Comparison of ENCODE assay signal across 14 cellular contexts in the genomic region with DNA sequence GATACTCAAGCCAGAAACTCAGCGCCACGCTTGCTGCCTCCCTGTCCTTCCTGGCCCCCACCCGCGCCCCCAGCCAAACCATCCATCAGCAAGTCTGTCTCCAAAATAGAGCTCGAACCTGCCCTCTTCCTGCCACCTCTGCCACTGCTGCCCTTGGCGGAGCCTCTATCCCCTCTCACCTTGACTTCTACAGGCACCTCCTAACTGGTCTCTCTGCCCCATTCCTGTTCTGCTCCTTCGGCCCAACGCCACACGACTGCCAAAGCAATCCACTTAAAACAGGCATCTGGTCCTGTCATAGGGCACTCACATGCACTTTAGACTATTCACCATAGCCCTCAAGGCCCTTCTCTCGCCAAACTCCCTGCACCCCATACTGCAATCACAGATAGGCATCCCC.
DNase-seq lines count a peak whose midpoint lies in the region; ATAC-seq and TF ChIP-seq lines count a peak whose summit lies in the region.
"Had no signal": no experiment of that assay in that cellular context is flagged by ENCODE, and none has a peak within 500 bp of the region (broad histone marks: within the 10 kb centered on the region; RNA-seq: fewer than 3 reads in every experiment).

No MANE protein-coding gene starts in this region.

- peaks cover 0 to 38% (median 15%) of the 10 kb centered on the region in 12 donors for H3K4me1 ChIP-seq in heart left ventricle
- peaks cover 0 to 49% of the 10 kb centered on the region in 2 donors for H3K4me1 ChIP-seq in right atrium auricular region
- peaks cover 20% of the 10 kb centered on the region for H3K4me1 ChIP-seq in colonic mucosa
- H3K4me1 ChIP-seq: Caco-2 had no signal

- H3K27ac Mint-ChIP-seq in nephron: peak overlapping the region in 2 of 3 experiments; percentile 76 to 93
- no peak overlapping the region for H3K27ac Mint-ChIP-seq in activated T-helper 17 cell treated with anti-CD3 and anti-CD28 coated beads, Interleukin-2, amount 50 U/mL, for 72 hours
- no peak overlapping the region for H3K27ac Mint-ChIP-seq in stimulated activated memory B cell treated with anti-CD40 and anti-IgM and Interleukin-4, amounts not matched to agents 10 μg/mL and 1 μg/mL and 100 μg/mL, for 72 hours
- H3K27ac Mint-ChIP-seq: IgD-negative memory B cell had no signal

- peak overlapping the region in 2 of 3 experiments; percentile 22 to 51 for H3K4me3 Mint-ChIP-seq in nephron
- H3K4me3 Mint-ChIP-seq in activated T-helper 17 cell treated with anti-CD3 and anti-CD28 coated beads, Interleukin-2, amount 50 U/mL, for 72 hours: no peak overlapping the region
- no peak overlapping the region for H3K4me3 Mint-ChIP-seq in stimulated activated memory B cell treated with anti-CD40 and anti-IgM and Interleukin-4, amounts not matched to agents 10 μg/mL and 1 μg/mL and 100 μg/mL, for 72 hours

- no peak overlapping the region for H3K9ac ChIP-seq in colonic mucosa (ENCODE audit: low read depth in 2 of 2, low read length in 2 of 2)

- no peaks in the 10 kb centered on the region for H3K9me3 Mint-ChIP-seq in nephron
- no peaks in the 10 kb centered on the region for H3K9me3 Mint-ChIP-seq in activated T-helper 17 cell treated with anti-CD3 and anti-CD28 coated beads, Interleukin-2, amount 50 U/mL, for 72 hours
- no peaks in the 10 kb centered on the region for H3K9me3 Mint-ChIP-seq in stimulated activated memory B cell treated with anti-CD40 and anti-IgM and Interleukin-4, amounts not matched to agents 10 μg/mL and 1 μg/mL and 100 μg/mL, for 72 hours
- H3K9me3 Mint-ChIP-seq: IgD-negative memory B cell had no signal

- H3K27me3 ChIP-seq in heart left ventricle (peaks cover 0 to 21% (median 0%) of the 10 kb centered on the region in 9 donors), right atrium auricular region (no peaks in the 10 kb centered on the region), colonic mucosa (peaks cover 11% of the 10 kb centered on the region)

- H3K36me3 Mint-ChIP-seq in nephron (ENCODE audit: low read depth): no peaks in the 10 kb centered on the region
- H3K36me3 Mint-ChIP-seq in activated T-helper 17 cell treated with anti-CD3 and anti-CD28 coated beads, Interleukin-2, amount 50 U/mL, for 72 hours (ENCODE audit: low read depth): no peaks in the 10 kb centered on the region
- H3K36me3 Mint-ChIP-seq in stimulated activated memory B cell treated with anti-CD40 and anti-IgM and Interleukin-4, amounts not matched to agents 10 μg/mL and 1 μg/mL and 100 μg/mL, for 72 hours: no peaks in the 10 kb centered on the region
- H3K36me3 Mint-ChIP-seq: IgD-negative memory B cell had no signal

- intact Hi-C loops in heart left ventricle (cut with DNase I): no loop called here
- intact Hi-C loops in colonic mucosa (cut with DNase I): no loop called here

- no peak for TF ChIP-seq POLR2A in heart left ventricle (IDR thresholded peaks at IDR 0.05)

- no peaks in the 10 kb centered on the region for H3K36me3 ChIP-seq in heart left ventricle
- H3K36me3 ChIP-seq in right atrium auricular region: no peaks in the 10 kb centered on the region
- no peaks in the 10 kb centered on the region for H3K36me3 ChIP-seq in colonic mucosa

- H3K4me3 ChIP-seq in heart left ventricle (no peak overlapping the region), right atrium auricular region (no peak overlapping the region), colonic mucosa (no peak overlapping the region)

- H3K27ac ChIP-seq in heart left ventricle (peak overlapping the region in 4 of 12 donors; percentile 23 to 73 (median 64)), right atrium auricular region (no peak overlapping the region), colonic mucosa (peak overlapping the region; percentile 92)

- peaks cover 37% of the 10 kb centered on the region for H3K27me3 Mint-ChIP-seq in nephron (ENCODE audit: low read depth)
- peaks cover 14% of the 10 kb centered on the region for H3K27me3 Mint-ChIP-seq in activated T-helper 17 cell treated with anti-CD3 and anti-CD28 coated beads, Interleukin-2, amount 50 U/mL, for 72 hours
- H3K27me3 Mint-ChIP-seq in stimulated activated memory B cell treated with anti-CD40 and anti-IgM and Interleukin-4, amounts not matched to agents 10 μg/mL and 1 μg/mL and 100 μg/mL, for 72 hours: peaks cover 39% of the 10 kb centered on the region

- H3K9me3 ChIP-seq in heart left ventricle: no peaks in the 10 kb centered on the region
- H3K9me3 ChIP-seq in right atrium auricular region: no peaks in the 10 kb centered on the region
- no peaks in the 10 kb centered on the region for H3K9me3 ChIP-seq in colonic mucosa
- H3K9me3 ChIP-seq: Caco-2 had no signal

- peak in 3 of 4 donors; percentile 3 to 16 (median 15) for ATAC-seq in heart left ventricle
- ATAC-seq in activated T-helper 17 cell treated with anti-CD3 and anti-CD28 coated beads, Interleukin-2, amount 50 U/mL, for 72 hours (replicated peaks): no peak
- ATAC-seq in stimulated activated memory B cell treated with anti-CD40 and anti-IgM and Interleukin-4, amounts not matched to agents 10 μg/mL and 1 μg/mL and 100 μg/mL, for 72 hours: no peak

- DNase-seq in heart left ventricle: no peak
- DNase-seq in right atrium auricular region (ENCODE audit: low spot score): no peak
- DNase-seq in colonic mucosa: no peak
- no peak for DNase-seq in NCI-H446 treated with DMSO at 0.1 percent for 48 hours (lab: John Stamatoyannopoulos, UW)
- DNase-seq: AML-193, Caco-2, NCI-H1417 treated with DMSO at 0.1 percent for 48 hours, NCI-H2081 treated with DMSO at 0.1 percent for 48 hours, NCI-H748 treated with DMSO at 0.1 percent for 48 hours, SHP77 treated with DMSO at 0.1 percent for 48 hours had no signal

- H3K4me1 Mint-ChIP-seq in nephron: peaks cover 65% of the 10 kb centered on the region
- H3K4me1 Mint-ChIP-seq in activated T-helper 17 cell treated with anti-CD3 and anti-CD28 coated beads, Interleukin-2, amount 50 U/mL, for 72 hours: no peaks in the 10 kb centered on the region
- no peaks in the 10 kb centered on the region for H3K4me1 Mint-ChIP-seq in stimulated activated memory B cell treated with anti-CD40 and anti-IgM and Interleukin-4, amounts not matched to agents 10 μg/mL and 1 μg/mL and 100 μg/mL, for 72 hours

- TF ChIP-seq CTCF in heart left ventricle (IDR thresholded peaks at IDR 0.05) (no peak), right atrium auricular region (IDR thresholded peaks at IDR 0.05) (no peak), colonic mucosa (IDR thresholded peaks at IDR 0.05) (no peak), nephron (IDR thresholded peaks at IDR 0.05; ENCODE audit: unreplicated experiment in 3 of 3) (no peak)

- WGBS in heart left ventricle, 4 donors: 70 to 84% (median 77%) methylated on average over 10 of the region's 10 CpGs

Comparison
In these comparisons a context has a peak if more than half of its experiments do, and no peak if none do; other contexts are left out.
1. ATAC-seq: peak in heart left ventricle (3 of 4); none in activated T-helper 17 cell treated with anti-CD3 and anti-CD28 coated beads, Interleukin-2, amount 50 U/mL, for 72 hours (single experiment) and stimulated activated memory B cell treated with anti-CD40 and anti-IgM and Interleukin-4, amounts not matched to agents 10 μg/mL and 1 μg/mL and 100 μg/mL, for 72 hours (single experiment).
2. H3K27ac Mint-ChIP-seq: peak in nephron (2 of 3); none in activated T-helper 17 cell treated with anti-CD3 and anti-CD28 coated beads, Interleukin-2, amount 50 U/mL, for 72 hours (single experiment) and stimulated activated memory B cell treated with anti-CD40 and anti-IgM and Interleukin-4, amounts not matched to agents 10 μg/mL and 1 μg/mL and 100 μg/mL, for 72 hours (single experiment).
3. H3K4me3 Mint-ChIP-seq: peak in nephron (2 of 3); none in activated T-helper 17 cell treated with anti-CD3 and anti-CD28 coated beads, Interleukin-2, amount 50 U/mL, for 72 hours (single experiment) and stimulated activated memory B cell treated with anti-CD40 and anti-IgM and Interleukin-4, amounts not matched to agents 10 μg/mL and 1 μg/mL and 100 μg/mL, for 72 hours (single experiment).